ENCODE assay signal across 8 cellular contexts in genomic region chr19:42216653-42217521, GRCh38. TPM values are rescaled to one million over a fixed set of nuclear protein-coding genes. Genes with fewer than 3 reads are reported as not detected.
A peak's percentile ranks its signal among the peaks of the same experiment; 100 is the strongest.
DNase-seq lines count a peak whose midpoint lies in the region; ATAC-seq and TF ChIP-seq lines count a peak whose summit lies in the region.

No MANE protein-coding gene starts in this region.

- peaks cover 36% of the 10 kb centered on the region for H3K36me3 ChIP-seq in lower lobe of right lung

- H3K9me3 Mint-ChIP-seq in T-helper 2 cell treated with Interferon-gamma antibody and Interleukin-4, amounts not matched to agents 5 μg/mL and 100 μg/mL, for 36 hours: no peaks in the 10 kb centered on the region
- H3K9me3 Mint-ChIP-seq in stimulated activated naive CD8-positive, alpha-beta T cell treated with anti-CD3 and anti-CD28 coated beads, Interleukin-15, Interleukin-2, amounts not matched to agents 100 ng/mL and 50 ng/mL, for 24 hours: no peaks in the 10 kb centered on the region

- peak overlapping the region; percentile 71 to 100 (median 94) for H3K4me3 ChIP-seq in dorsolateral prefrontal cortex
- H3K4me3 ChIP-seq in lower lobe of right lung: peak overlapping the region; percentile 95

- H3K4me1 Mint-ChIP-seq in T-helper 2 cell treated with Interferon-gamma antibody and Interleukin-4, amounts not matched to agents 5 μg/mL and 100 μg/mL, for 36 hours (ENCODE audit: low read depth): peaks cover 57% of the 10 kb centered on the region
- peaks cover 72% of the 10 kb centered on the region for H3K4me1 Mint-ChIP-seq in stimulated activated naive CD8-positive, alpha-beta T cell treated with anti-CD3 and anti-CD28 coated beads, Interleukin-15, Interleukin-2, amounts not matched to agents 100 ng/mL and 50 ng/mL, for 24 hours (ENCODE audit: low read depth)

- H3K36me3 Mint-ChIP-seq in T-helper 2 cell treated with Interferon-gamma antibody and Interleukin-4, amounts not matched to agents 5 μg/mL and 100 μg/mL, for 36 hours (ENCODE audit: low read depth): peaks cover 44% of the 10 kb centered on the region
- H3K36me3 Mint-ChIP-seq in stimulated activated naive CD8-positive, alpha-beta T cell treated with anti-CD3 and anti-CD28 coated beads, Interleukin-15, Interleukin-2, amounts not matched to agents 100 ng/mL and 50 ng/mL, for 24 hours (ENCODE audit: low read depth): peaks cover 39% of the 10 kb centered on the region

- H3K27me3 ChIP-seq in dorsolateral prefrontal cortex (no peaks in the 10 kb centered on the region), lower lobe of right lung (ENCODE audit: low read depth) (no peaks in the 10 kb centered on the region)

- peaks cover 2% of the 10 kb centered on the region for H3K27me3 Mint-ChIP-seq in T-helper 2 cell treated with Interferon-gamma antibody and Interleukin-4, amounts not matched to agents 5 μg/mL and 100 μg/mL, for 36 hours (ENCODE audit: low read depth)
- no peaks in the 10 kb centered on the region for H3K27me3 Mint-ChIP-seq in stimulated activated naive CD8-positive, alpha-beta T cell treated with anti-CD3 and anti-CD28 coated beads, Interleukin-15, Interleukin-2, amounts not matched to agents 100 ng/mL and 50 ng/mL, for 24 hours

- intact Hi-C loops in dorsolateral prefrontal cortex (cut with DNase I): loop anchor here in 1 of 2 donors (5.0 kb wide), 1 partner anchor 40 kb away; no protein-coding TSS in a partner anchor
- intact Hi-C loops in lower lobe of right lung (cut with DNase I): no loop called here

- H3K27ac Mint-ChIP-seq in T-helper 2 cell treated with Interferon-gamma antibody and Interleukin-4, amounts not matched to agents 5 μg/mL and 100 μg/mL, for 36 hours: peak overlapping the region; percentile 100
- H3K27ac Mint-ChIP-seq in stimulated activated naive CD8-positive, alpha-beta T cell treated with anti-CD3 and anti-CD28 coated beads, Interleukin-15, Interleukin-2, amounts not matched to agents 100 ng/mL and 50 ng/mL, for 24 hours: peak overlapping the region; percentile 96

- peak in 1 of 56 donors; percentile 11 for TF ChIP-seq CTCF in dorsolateral prefrontal cortex (IDR thresholded peaks at IDR 0.05 in 54 of 56, conservative IDR thresholded peaks at IDR 0.05 in 2 of 56; ENCODE audit: low read depth in 1 of 56, partially characterized antibody in 56 of 56)
- no peak for TF ChIP-seq CTCF in lower lobe of right lung (IDR thresholded peaks at IDR 0.05)

- H3K4me3 Mint-ChIP-seq in T-helper 2 cell treated with Interferon-gamma antibody and Interleukin-4, amounts not matched to agents 5 μg/mL and 100 μg/mL, for 36 hours: peak overlapping the region; percentile 100
- H3K4me3 Mint-ChIP-seq in stimulated activated naive CD8-positive, alpha-beta T cell treated with anti-CD3 and anti-CD28 coated beads, Interleukin-15, Interleukin-2, amounts not matched to agents 100 ng/mL and 50 ng/mL, for 24 hours: peak overlapping the region; percentile 90

- peaks cover 71% of the 10 kb centered on the region for H3K4me1 ChIP-seq in lower lobe of right lung

- peak; percentile 39 for DNase-seq in activated CD4-positive, CD25-positive, alpha-beta regulatory T cell treated with anti-CD3 and anti-CD28 coated beads, Interleukin-2, amount 50 U/mL, for 72 hours
- peak; percentile 33 for DNase-seq in T-helper 2 cell treated with Interferon-gamma antibody and Interleukin-4, amounts not matched to agents 5 μg/mL and 100 μg/mL, for 36 hours (ENCODE audit: low spot score)
- DNase-seq in dorsolateral prefrontal cortex: peak in 7 of 10 donors; percentile 35 to 66 (median 48)
- DNase-seq in lower lobe of right lung: peak; percentile 66

- ATAC-seq in activated CD4-positive, CD25-positive, alpha-beta regulatory T cell treated with anti-CD3 and anti-CD28 coated beads, Interleukin-2, amount 50 U/mL, for 24 hours: no peak
- ATAC-seq in HG03460 (IDR thresholded peaks at IDR 0.05; ENCODE audit: unreplicated experiment): peak; percentile 6
- ATAC-seq in lower lobe of right lung: peak; percentile 38 to 50
- no peak for ATAC-seq in HG03442 (IDR thresholded peaks at IDR 0.05; ENCODE audit: unreplicated experiment)

- H3K9me3 ChIP-seq in lower lobe of right lung: no peaks in the 10 kb centered on the region

- peak overlapping the region; percentile 70 to 100 (median 97) for H3K27ac ChIP-seq in dorsolateral prefrontal cortex
- peak overlapping the region; percentile 87 for H3K27ac ChIP-seq in lower lobe of right lung

RNA-seq across cellular contexts. Expression of gene DEDD2, which starts 0.6 kb away (rescaled TPM):
- total RNA-seq in dorsolateral prefrontal cortex (10 to 100 TPM; 24.6 to 71.4 (median 34.2) TPM), lower lobe of right lung (35.6 TPM)

RNA-seq across cellular contexts. Expression of gene ZNF526, which starts 3.2 kb away (rescaled TPM):
- total RNA-seq in dorsolateral prefrontal cortex (10 to 100 TPM in 3 of 120 experiments, 1 to 10 TPM in 117; 5.3 to 12.0 (median 7.5) TPM), lower lobe of right lung (11.7 TPM)

RNA-seq across cellular contexts. Expression of gene GSK3A, which starts 25.5 kb away (rescaled TPM):
- 100 to 1,000 TPM in 36 of 120 experiments, 10 to 100 TPM in 84; 60.1 to 130 (median 91.3) TPM for total RNA-seq in dorsolateral prefrontal cortex
- total RNA-seq in lower lobe of right lung: 39.8 TPM

RNA-seq across cellular contexts. Expression of gene ERF, which starts 38.0 kb away (rescaled TPM):
- total RNA-seq in dorsolateral prefrontal cortex: 100 to 1,000 TPM in 3 of 120 experiments, 10 to 100 TPM in 117; 22.2 to 145 (median 47.8) TPM
- 35.8 TPM for total RNA-seq in lower lobe of right lung

RNA-seq across cellular contexts. Expression of gene CIC, which starts 52.2 kb away (rescaled TPM):
- total RNA-seq in dorsolateral prefrontal cortex (100 to 1,000 TPM in 70 of 120 experiments, 10 to 100 TPM in 50; 76.5 to 169 (median 103) TPM), lower lobe of right lung (67.9 TPM)

Comparison
In these comparisons a context has a peak if more than half of its experiments do, and no peak if none do; other contexts are left out.
1. ATAC-seq: peak in HG03460 (single experiment) and lower lobe of right lung (2 of 2); none in activated CD4-positive, CD25-positive, alpha-beta regulatory T cell treated with anti-CD3 and anti-CD28 coated beads, Interleukin-2, amount 50 U/mL, for 24 hours (0 of 2) and HG03442 (single experiment).
2. Peak in every context shown above with its lines, with median percentiles within 50 percentile points of each other: DNase-seq.